In genomic region chr18:73879771-73880170, GRCh38 we compare ENCODE assay signal across 25 cellular contexts.
DNase-seq lines count a peak whose midpoint lies in the region; ATAC-seq, FAIRE-seq and TF ChIP-seq lines count a peak whose summit lies in the region.
"Had no signal": no experiment of that assay in that cellular context is flagged by ENCODE, and none has a peak within 500 bp of the region (broad histone marks: within the 10 kb centered on the region; RNA-seq: fewer than 3 reads in every experiment).

No MANE protein-coding gene starts in this region.

- TF ChIP-seq CTCF in choroid plexus epithelial cell (conservative IDR thresholded peaks at IDR 0.05; ENCODE audit: low read depth, low read length), result no peak

- H3K9me3 Mint-ChIP-seq in activated T-helper 1 cell treated with anti-CD3 and anti-CD28 coated beads, Interleukin-12 subunit alpha, Interleukin-12 subunit beta, Interleukin-2, Interleukin-4 antibody, amounts not matched to agents 30 ng/mL and 10 ng/mL and 1 ng/mL, durations not matched to agents 14 hours and 24 hours and 36 hours, result no peaks in the 10 kb centered on the region
- H3K9me3 Mint-ChIP-seq: activated CD4-positive, alpha-beta memory T cell treated with anti-CD3 and anti-CD28 coated beads for 36 hours had no signal

- no peaks in the 10 kb centered on the region for H3K79me1 ChIP-seq in mesenchymal stem cell (replicated peaks; ENCODE audit: low read length, poor library complexity, severe bottlenecking)

- H3K4me3 ChIP-seq in choroid plexus epithelial cell (ENCODE audit: low read depth, low read length) (no peak overlapping the region), mesenchymal stem cell (ENCODE audit: insufficient read depth in 1 of 2, low read depth in 1 of 2, low read length in 2 of 2) (no peak overlapping the region)
- H3K4me3 ChIP-seq: body of pancreas, colonic mucosa, gastroesophageal sphincter, GM23248, spleen had no signal

- no peak overlapping the region for H4K8ac ChIP-seq in mesenchymal stem cell (ENCODE audit: low read length)

- no peaks in the 10 kb centered on the region for H3K27me3 ChIP-seq in mesenchymal stem cell (ENCODE audit: control insufficient read depth in 1 of 2, insufficient read depth in 1 of 2, low read length in 2 of 2)
- H3K27me3 ChIP-seq: body of pancreas, colonic mucosa, gastroesophageal sphincter, spleen had no signal

- H3K9ac ChIP-seq in mesenchymal stem cell (ENCODE audit: low read length), result no peak overlapping the region
- H3K9ac ChIP-seq: GM23248 had no signal

- no peak for FAIRE-seq in urothelium cell line (lab: Jason Lieb, UNC)

- no peaks in the 10 kb centered on the region for H3K4me1 ChIP-seq in mesenchymal stem cell (ENCODE audit: control insufficient read depth, insufficient read depth, low read depth, low read length)
- H3K4me1 ChIP-seq: body of pancreas, colonic mucosa, gastroesophageal sphincter, spleen had no signal

- peaks cover 2% of the 10 kb centered on the region for H3K36me3 Mint-ChIP-seq in activated T-helper 1 cell treated with anti-CD3 and anti-CD28 coated beads, Interleukin-12 subunit alpha, Interleukin-12 subunit beta, Interleukin-2, Interleukin-4 antibody, amounts not matched to agents 30 ng/mL and 10 ng/mL and 1 ng/mL, durations not matched to agents 14 hours and 24 hours and 36 hours (ENCODE audit: low read depth)
- H3K36me3 Mint-ChIP-seq: activated CD4-positive, alpha-beta memory T cell treated with anti-CD3 and anti-CD28 coated beads for 36 hours; CD4-positive, CD25-positive, alpha-beta regulatory T cell had no signal

- no peak overlapping the region for H2BK12ac ChIP-seq in mesenchymal stem cell (ENCODE audit: low read length in 2 of 2)

- no peaks in the 10 kb centered on the region for H3K36me3 ChIP-seq in mesenchymal stem cell (ENCODE audit: control insufficient read depth in 1 of 2, insufficient read depth in 2 of 2, low read depth in 1 of 2, low read length in 2 of 2)
- H3K36me3 ChIP-seq: colonic mucosa, gastroesophageal sphincter, spleen had no signal

- H3K14ac ChIP-seq in mesenchymal stem cell (ENCODE audit: low read length in 2 of 2), result no peak overlapping the region

- H2AFZ ChIP-seq in mesenchymal stem cell (ENCODE audit: low read depth, low read length), result no peak overlapping the region
- H2AFZ ChIP-seq: GM23248 had no signal

- DNase-seq in CMK (ENCODE audit: low read depth), result peak; percentile 38
- DNase-seq in NCI-H226, result peak; percentile 57
- DNase-seq in choroid plexus epithelial cell (ENCODE audit: low read depth), result peak; percentile 77
- peak; percentile 70 for DNase-seq in mesenchymal stem cell
- no peak for DNase-seq in activated T-helper 1 cell treated with anti-CD3 and anti-CD28 coated beads, Interleukin-12 subunit alpha, Interleukin-12 subunit beta, Interleukin-2, Interleukin-4 antibody, amounts not matched to agents 30 ng/mL and 10 ng/mL and 1 ng/mL, durations not matched to agents 14 hours and 24 hours and 36 hours (ENCODE audit: low spot score)
- DNase-seq in urothelium cell line (ENCODE audit: low spot score), result no peak
- DNase-seq: activated CD4-positive, alpha-beta memory T cell treated with anti-CD3 and anti-CD28 coated beads for 36 hours; activated naive CD4-positive, alpha-beta T cell treated with Interleukin-2 at 50 U/mL for 16 hours; activated T-cell treated with anti-CD3 and anti-CD28 coated beads for 4 hours; body of pancreas; colonic mucosa; DMS79 treated with DMSO at 0.1 percent for 48 hours; GM23248; left colon; midbrain; NCI-H1436; Right ventricle myocardium superior; spleen; stimulated activated CD4-positive, alpha-beta T cell treated with anti-CD3 and anti-CD28 coated beads, Interleukin-4, amount 100 ng/mL, for 4 hours had no signal

- H3K4me3 Mint-ChIP-seq in activated T-helper 1 cell treated with anti-CD3 and anti-CD28 coated beads, Interleukin-12 subunit alpha, Interleukin-12 subunit beta, Interleukin-2, Interleukin-4 antibody, amounts not matched to agents 30 ng/mL and 10 ng/mL and 1 ng/mL, durations not matched to agents 14 hours and 24 hours and 36 hours, result no peak overlapping the region
- H3K4me3 Mint-ChIP-seq: activated CD4-positive, alpha-beta memory T cell treated with anti-CD3 and anti-CD28 coated beads for 36 hours; CD4-positive, CD25-positive, alpha-beta regulatory T cell had no signal

- no peaks in the 10 kb centered on the region for H3K9me3 ChIP-seq in mesenchymal stem cell (ENCODE audit: control insufficient read depth, low read length)
- H3K9me3 ChIP-seq: body of pancreas, colonic mucosa, gastroesophageal sphincter, spleen had no signal

- no peak overlapping the region for H2BK120ac ChIP-seq in mesenchymal stem cell (ENCODE audit: low read depth, low read length)

- H3K27me3 Mint-ChIP-seq in activated T-helper 1 cell treated with anti-CD3 and anti-CD28 coated beads, Interleukin-12 subunit alpha, Interleukin-12 subunit beta, Interleukin-2, Interleukin-4 antibody, amounts not matched to agents 30 ng/mL and 10 ng/mL and 1 ng/mL, durations not matched to agents 14 hours and 24 hours and 36 hours (ENCODE audit: insufficient read depth), result no peaks in the 10 kb centered on the region
- H3K27me3 Mint-ChIP-seq: progenitor cell of endocrine pancreas had no signal

- ATAC-seq in GM21367 (IDR thresholded peaks at IDR 0.05; ENCODE audit: unreplicated experiment) (no peak), GM21529 (IDR thresholded peaks at IDR 0.05; ENCODE audit: unreplicated experiment) (no peak)
- ATAC-seq: body of pancreas, gastroesophageal sphincter, left colon had no signal

- H3K4me2 ChIP-seq in mesenchymal stem cell (ENCODE audit: low read length, poor library complexity, severe bottlenecking), result no peak overlapping the region

- H3K18ac ChIP-seq in mesenchymal stem cell (ENCODE audit: low read depth in 1 of 2, low read length in 2 of 2), result no peak overlapping the region

- WGBS in mesenchymal stem cell, result 8% methylated on average over 1 of the region's 2 CpGs

- no peak overlapping the region for H3K4ac ChIP-seq in mesenchymal stem cell (ENCODE audit: low read depth in 1 of 2, low read length in 2 of 2)

- H3K27ac ChIP-seq in mesenchymal stem cell (ENCODE audit: low read length, poor library complexity, severe bottlenecking), result no peak overlapping the region
- H3K27ac ChIP-seq: body of pancreas, colonic mucosa, gastroesophageal sphincter, GM23248, spleen, VCaP had no signal

- H4K91ac ChIP-seq in mesenchymal stem cell (ENCODE audit: low read length), result no peak overlapping the region

- H2BK5ac ChIP-seq in mesenchymal stem cell (ENCODE audit: low read depth, low read length, poor library complexity, severe bottlenecking), result no peak overlapping the region

- no peak overlapping the region for H2BK15ac ChIP-seq in mesenchymal stem cell (ENCODE audit: low read depth, poor library complexity, severe bottlenecking)

- no peak overlapping the region for H3K27ac Mint-ChIP-seq in activated T-helper 1 cell treated with anti-CD3 and anti-CD28 coated beads, Interleukin-12 subunit alpha, Interleukin-12 subunit beta, Interleukin-2, Interleukin-4 antibody, amounts not matched to agents 30 ng/mL and 10 ng/mL and 1 ng/mL, durations not matched to agents 14 hours and 24 hours and 36 hours
- H3K27ac Mint-ChIP-seq: activated CD4-positive, alpha-beta memory T cell treated with anti-CD3 and anti-CD28 coated beads for 36 hours; CD4-positive, CD25-positive, alpha-beta regulatory T cell; progenitor cell of endocrine pancreas had no signal

- intact Hi-C loops in activated T-helper 1 cell treated with anti-CD3 and anti-CD28 coated beads, Interleukin-12 subunit alpha, Interleukin-12 subunit beta, Interleukin-2, Interleukin-4 antibody, amounts not matched to agents 30 ng/mL and 10 ng/mL and 1 ng/mL, durations not matched to agents 14 hours and 24 hours and 36 hours (cut with micrococcal nuclease), result no loop called here

- no peak overlapping the region for H3K23ac ChIP-seq in mesenchymal stem cell (ENCODE audit: low read length in 2 of 2)

- no peak overlapping the region for H2AK5ac ChIP-seq in mesenchymal stem cell (ENCODE audit: low read length, severe bottlenecking)

- H3K4me1 Mint-ChIP-seq in activated T-helper 1 cell treated with anti-CD3 and anti-CD28 coated beads, Interleukin-12 subunit alpha, Interleukin-12 subunit beta, Interleukin-2, Interleukin-4 antibody, amounts not matched to agents 30 ng/mL and 10 ng/mL and 1 ng/mL, durations not matched to agents 14 hours and 24 hours and 36 hours (ENCODE audit: low read depth), result peaks cover 7% of the 10 kb centered on the region

Comparison
In these comparisons a context has a peak if more than half of its experiments do, and no peak if none do; other contexts are left out.
1. DNase-seq: peak in CMK (single experiment), NCI-H226 (single experiment), choroid plexus epithelial cell (single experiment) and mesenchymal stem cell (single experiment); none in activated T-helper 1 cell treated with anti-CD3 and anti-CD28 coated beads, Interleukin-12 subunit alpha, Interleukin-12 subunit beta, Interleukin-2, Interleukin-4 antibody, amounts not matched to agents 30 ng/mL and 10 ng/mL and 1 ng/mL, durations not matched to agents 14 hours and 24 hours and 36 hours (single experiment) and urothelium cell line (single experiment).